Comparison of ENCODE assay signal across 24 cellular contexts in the genomic region with DNA sequence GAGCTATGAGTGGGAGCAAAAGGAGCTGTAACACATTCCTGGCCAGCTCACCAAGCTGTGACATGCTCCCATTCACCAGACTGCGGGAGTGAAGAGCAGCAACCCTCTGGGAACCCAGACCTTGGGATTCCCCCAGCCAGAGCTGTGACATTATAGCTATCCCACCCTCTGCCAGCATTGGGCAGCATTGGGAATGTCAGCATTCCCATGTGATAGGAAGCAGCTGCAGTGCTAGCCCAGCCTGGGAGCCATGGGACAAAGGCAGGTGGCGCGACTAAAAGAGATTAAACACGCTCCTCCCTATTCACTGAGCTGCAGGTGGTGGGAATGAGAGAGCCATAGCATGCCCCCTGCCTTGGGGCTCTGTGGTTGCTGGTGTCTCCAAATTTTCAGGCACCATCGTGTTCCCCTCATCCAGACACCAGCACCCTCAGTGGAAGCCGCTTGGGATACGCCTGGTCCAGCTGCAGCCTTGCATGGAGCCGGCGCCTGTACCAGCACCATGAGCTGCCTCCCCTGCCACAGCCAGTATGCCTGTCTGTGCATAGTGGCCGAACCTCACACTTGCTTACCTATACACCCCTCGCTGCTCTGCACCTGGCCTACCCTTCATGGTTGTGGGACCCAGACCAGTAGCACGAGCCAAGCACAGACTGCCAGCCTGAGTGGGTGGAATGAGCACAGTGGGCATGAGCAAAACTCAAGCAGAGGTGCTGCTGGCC.
"Had no signal": no experiment of that assay in that cellular context is flagged by ENCODE, and none has a peak within 500 bp of the region (broad histone marks: within the 10 kb centered on the region; RNA-seq: fewer than 3 reads in every experiment).

No MANE protein-coding gene starts in this region.

- H3K27ac ChIP-seq: heart left ventricle, suprapubic skin, tibial artery had no signal

- H3K9me3 ChIP-seq: tibial artery had no signal

- H3K4me1 Mint-ChIP-seq: activated CD8-positive, alpha-beta memory T cell treated with anti-CD3 and anti-CD28 coated beads, Interleukin-2, amount 10 ng/mL, durations not matched to agents 7 days and 5 days; activated naive CD4-positive, alpha-beta T cell treated with anti-CD3 and anti-CD28 coated beads, Interleukin-2, amount 50 U/mL, for 24 hours; activated naive CD8-positive, alpha-beta T cell treated with anti-CD3 and anti-CD28 coated beads, Interleukin-2, amount 50 U/mL, for 24 hours; memory B cell; naive thymus-derived CD8-positive, alpha-beta T cell; neural crest cell had no signal

- H3K27me3 Mint-ChIP-seq: activated CD8-positive, alpha-beta memory T cell treated with anti-CD3 and anti-CD28 coated beads, Interleukin-2, amount 10 ng/mL, durations not matched to agents 7 days and 5 days; activated naive CD4-positive, alpha-beta T cell treated with anti-CD3 and anti-CD28 coated beads, Interleukin-2, amount 50 U/mL, for 24 hours; activated naive CD8-positive, alpha-beta T cell treated with anti-CD3 and anti-CD28 coated beads, Interleukin-2, amount 50 U/mL, for 24 hours; memory B cell; naive thymus-derived CD8-positive, alpha-beta T cell had no signal

- H3K4me3 ChIP-seq: heart left ventricle, suprapubic skin, tibial artery had no signal

- H3K4me3 Mint-ChIP-seq: activated CD8-positive, alpha-beta memory T cell treated with anti-CD3 and anti-CD28 coated beads, Interleukin-2, amount 10 ng/mL, durations not matched to agents 7 days and 5 days; activated CD8-positive, alpha-beta T cell treated with anti-CD3 and anti-CD28 coated beads, Interleukin-2, amount 10 ng/mL, durations not matched to agents 7 days and 5 days; activated naive CD4-positive, alpha-beta T cell treated with anti-CD3 and anti-CD28 coated beads, Interleukin-2, amount 50 U/mL, for 24 hours; activated naive CD8-positive, alpha-beta T cell treated with anti-CD3 and anti-CD28 coated beads, Interleukin-2, amount 50 U/mL, for 24 hours; memory B cell; naive thymus-derived CD8-positive, alpha-beta T cell; neural crest cell; T-helper 1 cell treated with Interleukin-12 subunit alpha and Interleukin-12 subunit beta and Interleukin-4 antibody, amounts not matched to agents 30 μg/mL and 1 μg/mL, for 36 hours had no signal

- DNase-seq: activated CD4-positive, alpha-beta T cell treated with anti-CD3 and anti-CD28 coated beads, Interleukin-2, amount 50 U/mL, for 1 hour; activated CD8-positive, alpha-beta memory T cell treated with anti-CD3 and anti-CD28 coated beads, Interleukin-2, amount 10 ng/mL, durations not matched to agents 7 days and 5 days; activated CD8-positive, alpha-beta T cell treated with anti-CD3 and anti-CD28 coated beads, Interleukin-2, amount 10 ng/mL, durations not matched to agents 7 days and 5 days; activated naive CD8-positive, alpha-beta T cell treated with anti-CD3 and anti-CD28 coated beads, Interleukin-2, amount 50 U/mL, for 24 hours; activated T-cell treated with anti-CD3 and anti-CD28 coated beads, Interleukin-2, amount 50 U/mL, for 48 hours; amygdala; caudate nucleus; foreskin fibroblast; heart left ventricle; hypothalamus; naive thymus-derived CD8-positive, alpha-beta T cell; right cardiac atrium; stimulated activated CD4-positive, alpha-beta T cell treated with anti-CD3 and anti-CD28 coated beads, Interleukin-15, amount 100 ng/mL, for 24 hours; stimulated activated CD4-positive, alpha-beta T cell treated with anti-CD3 and anti-CD28 coated beads, Interleukin-2, amount 100 ng/mL, for 24 hours; stimulated activated naive CD4-positive, alpha-beta T cell; T-helper 9 cell; tibial artery had no signal

- FAIRE-seq: TTC549 had no signal

- H3K27ac Mint-ChIP-seq: activated CD8-positive, alpha-beta memory T cell treated with anti-CD3 and anti-CD28 coated beads, Interleukin-2, amount 10 ng/mL, durations not matched to agents 7 days and 5 days; activated CD8-positive, alpha-beta T cell treated with anti-CD3 and anti-CD28 coated beads, Interleukin-2, amount 10 ng/mL, durations not matched to agents 7 days and 5 days; activated naive CD4-positive, alpha-beta T cell treated with anti-CD3 and anti-CD28 coated beads, Interleukin-2, amount 50 U/mL, for 24 hours; activated naive CD8-positive, alpha-beta T cell treated with anti-CD3 and anti-CD28 coated beads, Interleukin-2, amount 50 U/mL, for 24 hours; activated T-helper 2 cell treated with anti-CD3 and anti-CD28 coated beads, Interferon-gamma antibody, Interleukin-2, Interleukin-4, amounts not matched to agents 10 μg/mL and 5 μg/mL and 100 μg/mL, durations not matched to agents 14 hours and 24 hours and 36 hours; memory B cell; naive thymus-derived CD8-positive, alpha-beta T cell; T-helper 1 cell treated with Interleukin-12 subunit alpha and Interleukin-12 subunit beta and Interleukin-4 antibody, amounts not matched to agents 30 μg/mL and 1 μg/mL, for 36 hours had no signal

- H3K27me3 ChIP-seq: heart left ventricle, suprapubic skin, tibial artery had no signal

- H3K36me3 ChIP-seq: heart left ventricle, suprapubic skin, tibial artery had no signal

- H3K9me3 Mint-ChIP-seq: T-helper 1 cell treated with Interleukin-12 subunit alpha and Interleukin-12 subunit beta and Interleukin-4 antibody, amounts not matched to agents 30 μg/mL and 1 μg/mL, for 36 hours had no signal

- H3K4me1 ChIP-seq: heart left ventricle, suprapubic skin, tibial artery had no signal

- H3K36me3 Mint-ChIP-seq: activated CD8-positive, alpha-beta memory T cell treated with anti-CD3 and anti-CD28 coated beads, Interleukin-2, amount 10 ng/mL, durations not matched to agents 7 days and 5 days; activated naive CD4-positive, alpha-beta T cell treated with anti-CD3 and anti-CD28 coated beads, Interleukin-2, amount 50 U/mL, for 24 hours; memory B cell; naive thymus-derived CD8-positive, alpha-beta T cell had no signal
